ENCODE assay signal across 8 cellular contexts in the genomic region with DNA sequence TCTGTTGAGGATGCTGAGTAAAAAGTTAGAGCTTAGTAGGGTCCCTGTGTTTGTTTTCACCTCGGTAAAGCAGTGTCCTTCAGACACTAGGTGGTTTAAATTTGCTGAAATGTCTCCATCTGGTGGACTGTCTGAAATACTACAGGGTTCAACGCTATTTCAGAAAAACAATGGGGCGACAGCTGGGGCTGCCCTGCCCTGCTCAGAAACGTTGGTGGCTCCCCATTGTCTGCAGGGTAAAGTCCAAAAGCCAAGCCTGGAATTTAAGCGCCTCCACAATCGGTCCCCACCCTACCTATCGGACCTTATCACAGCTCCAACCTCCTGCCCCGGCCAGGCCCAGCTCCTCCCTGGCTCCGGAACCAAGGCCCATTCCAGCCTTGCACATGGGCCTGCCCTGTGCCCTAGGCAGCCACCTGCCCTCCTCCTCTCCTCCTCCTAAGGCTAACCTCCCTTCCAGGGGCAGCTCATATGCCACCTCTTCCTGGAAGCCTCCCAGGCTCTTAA. TPM values are rescaled to one million over a fixed set of nuclear protein-coding genes. Genes with fewer than 3 reads are reported as not detected.
DNase-seq lines count a peak whose midpoint lies in the region; ATAC-seq and TF ChIP-seq lines count a peak whose summit lies in the region.

No MANE protein-coding gene starts in this region.

- CTCF ChIA-PET in OCI-LY7 (lab: Charles Lee; ENCODE audit: unreplicated experiment) = interaction anchor here (1.2 kb wide), 1 partner anchor 345 kb away, joined by 10 read pairs; no protein-coding TSS in a partner anchor

- H3K27me3 ChIP-seq in DOHH2 (ENCODE audit: control insufficient read depth, low read length) (no peaks in the 10 kb centered on the region), body of pancreas (no peaks in the 10 kb centered on the region), iPS-15b (ENCODE audit: control insufficient read depth, insufficient read depth, low read length) (peaks cover 3% of the 10 kb centered on the region), smooth muscle cell (ENCODE audit: low read depth) (no peaks in the 10 kb centered on the region), MG63 (no peaks in the 10 kb centered on the region)

- H3K4me2 ChIP-seq in DOHH2 (ENCODE audit: low read length) (no peak overlapping the region), OCI-LY7 (ENCODE audit: low read length) (no peak overlapping the region), smooth muscle cell (peak overlapping the region; percentile 31)

- H2AFZ ChIP-seq in OCI-LY7 (ENCODE audit: low read length) = peak overlapping the region; percentile 2; the same call in 1 of the 2 replicates
- H2AFZ ChIP-seq in smooth muscle cell (ENCODE audit: low read depth) = peak overlapping the region; percentile 74

- H3K4me1 ChIP-seq in DOHH2 (ENCODE audit: control insufficient read depth, low read length) = peaks cover 10% of the 10 kb centered on the region
- H3K4me1 ChIP-seq in OCI-LY7 (ENCODE audit: insufficient read depth, low read length, poor library complexity, severe bottlenecking) = peaks cover 15% of the 10 kb centered on the region
- peaks cover 17% of the 10 kb centered on the region for H3K4me1 ChIP-seq in body of pancreas
- H3K4me1 ChIP-seq in iPS-15b (ENCODE audit: control insufficient read depth, insufficient read depth, low read length) = peaks cover 3% of the 10 kb centered on the region
- peaks cover 7% of the 10 kb centered on the region for H3K4me1 ChIP-seq in smooth muscle cell (ENCODE audit: low read depth)

- no peak for DNase-seq in HFF-Myc (ENCODE audit: extremely low read depth, low read depth)
- peak; percentile 64 for DNase-seq in OCI-LY7 (ENCODE audit: low spot score)
- peak in 3 of 4 donors; percentile 16 to 22 (median 21) for DNase-seq in body of pancreas
- DNase-seq in smooth muscle cell (lab: John Stamatoyannopoulos, UW; ENCODE audit: unreplicated experiment) = no peak
- DNase-seq in NK-92 (lab: John Stamatoyannopoulos, UW; ENCODE audit: unreplicated experiment) = no peak
- DNase-seq in MG63 = no peak

- H3K79me2 ChIP-seq in DOHH2 (ENCODE audit: control insufficient read depth, low read length) (peaks cover 5% of the 10 kb centered on the region), OCI-LY7 (ENCODE audit: insufficient read depth, low read depth, low read length) (peaks cover 3% of the 10 kb centered on the region; the same call in 1 of the 2 replicates), smooth muscle cell (ENCODE audit: low read depth) (no peaks in the 10 kb centered on the region)

- TF ChIP-seq POLR2A in body of pancreas (IDR thresholded peaks at IDR 0.05) = no peak

- BruUV-seq in OCI-LY7 (replicated peaks; lab: Mats Ljungman, UMichigan) = no TSS peak

- TF ChIP-seq CTCF in DOHH2 (IDR thresholded peaks at IDR 0.05; ENCODE audit: low read depth, low read length, poor library complexity, severe bottlenecking) = peak; percentile 73
- TF ChIP-seq CTCF in HFF-Myc (IDR thresholded peaks at IDR 0.05; ENCODE audit: low read depth, low read length, missing control alignments) = peak; percentile 58
- TF ChIP-seq CTCF in OCI-LY7 (conservative IDR thresholded peaks at IDR 0.05; ENCODE audit: low read length) = peak; percentile 90
- peak; percentile 59 to 81 (median 74) for TF ChIP-seq CTCF in body of pancreas (IDR thresholded peaks at IDR 0.05)
- peak; percentile 84 for TF ChIP-seq CTCF in smooth muscle cell (IDR thresholded peaks at IDR 0.05; ENCODE audit: borderline replicate concordance, insufficient read depth, poor library complexity, severe bottlenecking)

- H3F3A ChIP-seq in DOHH2 (ENCODE audit: control insufficient read depth, insufficient read depth) (0 out of 2 replicates have a peak, but pooled peaks cover 3% of the 10 kb centered on the region), smooth muscle cell (ENCODE audit: low read depth) (no peaks in the 10 kb centered on the region)

- H3K9ac ChIP-seq in iPS-15b (ENCODE audit: low read depth, low read length) = peak overlapping the region; percentile 37
- H3K9ac ChIP-seq in smooth muscle cell (ENCODE audit: low read depth) = no peak overlapping the region

- POLR2A ChIA-PET in OCI-LY7 (lab: Charles Lee) = interaction anchor here (0.6 to 1.0 kb wide), 4 partner anchors 15 to 207 kb away, joined by 3 to 6 read pairs (median 3); no protein-coding TSS in a partner anchor

- 14 to 16% methylated on average over 9 of the region's 9 CpGs for WGBS in body of pancreas, 2 donors
- WGBS in smooth muscle cell (ENCODE audit: low lambda C conversion rate) = 19% methylated on average over 9 of the region's 9 CpGs

- H3K9me2 ChIP-seq in DOHH2 (replicated peaks; ENCODE audit: control insufficient read depth, low read length) (no peaks in the 10 kb centered on the region), OCI-LY7 (ENCODE audit: insufficient read depth, low read length) (no peaks in the 10 kb centered on the region)

- H4K20me1 ChIP-seq in DOHH2 (ENCODE audit: control insufficient read depth, insufficient read depth, low read depth, low read length) (no peaks in the 10 kb centered on the region), OCI-LY7 (ENCODE audit: insufficient read depth, low read length) (no peaks in the 10 kb centered on the region), smooth muscle cell (ENCODE audit: low read depth) (no peaks in the 10 kb centered on the region)

- H3K36me3 ChIP-seq in DOHH2 (ENCODE audit: control insufficient read depth, low read length) (0 out of 2 replicates have a peak, but pooled peaks cover 3% of the 10 kb centered on the region), OCI-LY7 (ENCODE audit: insufficient read depth, low read length) (no peaks in the 10 kb centered on the region), body of pancreas (replicated peaks in 1 of 2; ENCODE audit: insufficient read depth in 1 of 2, low read depth in 2 of 2) (no peaks in the 10 kb centered on the region), iPS-15b (ENCODE audit: control insufficient read depth, insufficient read depth, low read length) (no peaks in the 10 kb centered on the region), smooth muscle cell (ENCODE audit: low read depth) (no peaks in the 10 kb centered on the region), MG63 (no peaks in the 10 kb centered on the region)

- no peak overlapping the region for H3K4me3 ChIP-seq in DOHH2 (ENCODE audit: low read length)
- no peak overlapping the region for H3K4me3 ChIP-seq in HFF-Myc (replicated peaks; ENCODE audit: low read depth, low read length)
- no peak overlapping the region for H3K4me3 ChIP-seq in OCI-LY7 (ENCODE audit: low read depth, low read length, poor library complexity, severe bottlenecking)
- H3K4me3 ChIP-seq in body of pancreas = no peak overlapping the region
- H3K4me3 ChIP-seq in iPS-15b (ENCODE audit: low read depth, low read length) = no peak overlapping the region
- H3K4me3 ChIP-seq in smooth muscle cell = no peak overlapping the region
- H3K4me3 ChIP-seq in MG63 = no peak overlapping the region

- no peak for ATAC-seq in body of pancreas

- H3K9me3 ChIP-seq in DOHH2 (ENCODE audit: control insufficient read depth, insufficient read depth, low read length) (no peaks in the 10 kb centered on the region), OCI-LY7 (ENCODE audit: low read length) (no peaks in the 10 kb centered on the region), body of pancreas (no peaks in the 10 kb centered on the region), iPS-15b (ENCODE audit: control insufficient read depth, insufficient read depth, low read length) (no peaks in the 10 kb centered on the region), smooth muscle cell (replicated peaks; ENCODE audit: low read depth) (no peaks in the 10 kb centered on the region), MG63 (no peaks in the 10 kb centered on the region)

- H3K27ac ChIP-seq in DOHH2 (ENCODE audit: low read depth, low read length) (no peak overlapping the region), OCI-LY7 (ENCODE audit: low read depth, low read length, poor library complexity, severe bottlenecking) (no peak overlapping the region), body of pancreas (no peak overlapping the region), smooth muscle cell (ENCODE audit: low read depth) (no peak overlapping the region)

- intact Hi-C loops in OCI-LY7 (cut with micrococcal nuclease; ENCODE audit: unreplicated experiment) = loop anchor here (1.0 to 10.0 kb wide), 7 partner anchors 205 to 1105 kb away; partner anchors contain the start of gene TAMM41
- intact Hi-C loops in body of pancreas (cut with DNase I) = no loop called here

RNA-seq across cellular contexts. Expression of gene TSEN2, which starts 4.3 kb away (rescaled TPM):
- 33.2 and 40.7 TPM in 2 replicates for total RNA-seq in OCI-LY7 (2014; rRNA removed; shearing (Covaris generic))
- total RNA-seq in OCI-LY7 (2022) (30.7 and 41.4 TPM in 2 replicates), body of pancreas (10 to 100 TPM; 14.8 to 20.8 TPM), smooth muscle cell (3.9 and 4.8 TPM in 2 replicates)
- 2.3 and 3.6 TPM in 2 replicates for polyA plus RNA-seq in smooth muscle cell
- total RNA-seq in MG63 (2014; rRNA removed; shearing (Covaris generic); ENCODE audit: low replicate concordance) = 14.5 and 24.5 TPM in 2 replicates

Comparison
In these comparisons a context has a peak if more than half of its experiments do, and no peak if none do; other contexts are left out.
1. DNase-seq: peak in OCI-LY7 (single experiment) and body of pancreas (3 of 4); none in HFF-Myc (single experiment), smooth muscle cell (single experiment), NK-92 (single experiment) and MG63 (single experiment).
2. Peak in every context shown above with its lines, with median percentiles within 50 percentile points of each other: CTCF ChIP-seq.